ENCODE assay signal across 1 cellular context in the genomic region with DNA sequence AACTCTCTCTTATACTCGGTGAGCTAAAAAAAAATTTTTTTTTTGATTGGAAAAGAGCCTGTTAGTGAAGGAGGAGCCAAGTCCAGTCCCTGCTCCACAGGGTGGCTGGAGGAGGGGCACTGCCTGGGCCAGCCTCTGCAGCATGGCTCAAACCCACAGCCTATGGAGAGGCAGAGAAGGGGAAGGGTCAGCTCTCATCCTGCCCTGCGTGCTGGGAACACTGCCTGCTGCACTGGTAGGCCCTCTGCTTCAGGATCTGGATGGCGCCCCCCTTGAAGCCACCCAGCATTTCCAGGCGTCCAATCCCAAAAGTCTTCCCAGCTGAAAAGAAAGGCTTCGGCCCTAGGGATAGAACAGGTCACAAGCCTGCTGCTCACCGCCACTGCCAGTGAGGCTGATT.
TF ChIP-seq lines count a peak whose summit lies in the region.

No MANE protein-coding gene starts in this region.

TF ChIP-seq in SK-N-SH, 30 proteins besides CTCF, POLR2A, EP300 and RAD21 (continued from another document):
- TF ChIP-seq, protein P1, sequence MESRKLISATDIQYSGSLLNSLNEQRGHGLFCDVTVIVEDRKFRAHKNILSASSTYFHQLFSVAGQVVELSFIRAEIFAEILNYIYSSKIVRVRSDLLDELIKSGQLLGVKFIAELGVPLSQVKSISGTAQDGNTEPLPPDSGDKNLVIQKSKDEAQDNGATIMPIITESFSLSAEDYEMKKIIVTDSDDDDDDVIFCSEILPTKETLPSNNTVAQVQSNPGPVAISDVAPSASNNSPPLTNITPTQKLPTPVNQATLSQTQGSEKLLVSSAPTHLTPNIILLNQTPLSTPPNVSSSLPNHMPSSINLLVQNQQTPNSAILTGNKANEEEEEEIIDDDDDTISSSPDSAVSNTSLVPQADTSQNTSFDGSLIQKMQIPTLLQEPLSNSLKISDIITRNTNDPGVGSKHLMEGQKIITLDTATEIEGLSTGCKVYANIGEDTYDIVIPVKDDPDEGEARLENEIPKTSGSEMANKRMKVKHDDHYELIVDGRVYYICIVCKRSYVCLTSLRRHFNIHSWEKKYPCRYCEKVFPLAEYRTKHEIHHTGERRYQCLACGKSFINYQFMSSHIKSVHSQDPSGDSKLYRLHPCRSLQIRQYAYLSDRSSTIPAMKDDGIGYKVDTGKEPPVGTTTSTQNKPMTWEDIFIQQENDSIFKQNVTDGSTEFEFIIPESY (IDR thresholded peaks at IDR 0.05; ENCODE audit: borderline replicate concordance, low read depth): no peak
- TF ChIP-seq GABPA (IDR thresholded peaks at IDR 0.05; ENCODE audit: low read depth): no peak
- no peak for TF ChIP-seq YY1 (IDR thresholded peaks at IDR 0.05; ENCODE audit: low read depth)
- no peak for TF ChIP-seq NFIC (IDR thresholded peaks at IDR 0.05; ENCODE audit: borderline replicate concordance)
- no peak for TF ChIP-seq TEAD4 (IDR thresholded peaks at IDR 0.05; ENCODE audit: borderline replicate concordance, insufficient read depth)
- no peak for TF ChIP-seq FOXM1 (IDR thresholded peaks at IDR 0.05; ENCODE audit: low read depth)
- TF ChIP-seq SMC3 (IDR thresholded peaks at IDR 0.05; ENCODE audit: low read depth, low read length): no peak
- TF ChIP-seq GATA2 (CRISPR knock-in tag; IDR thresholded peaks at IDR 0.05): no peak
- no peak for TF ChIP-seq TCF12 (IDR thresholded peaks at IDR 0.05)
- TF ChIP-seq FOXJ3 (CRISPR knock-in tag; IDR thresholded peaks at IDR 0.05): no peak
- TF ChIP-seq PBX3 (IDR thresholded peaks at IDR 0.05): no peak
- TF ChIP-seq NRF1 (IDR thresholded peaks at IDR 0.05; ENCODE audit: low read depth, low read length): no peak
- TF ChIP-seq REST (IDR thresholded peaks at IDR 0.05; ENCODE audit: low read depth, low read length): no peak
- TF ChIP-seq ELF1 (IDR thresholded peaks at IDR 0.05): no peak
- no peak for TF ChIP-seq RFX5 (IDR thresholded peaks at IDR 0.05; ENCODE audit: low read length)
